10 cellular contexts compared by ENCODE assay signal in genomic region chr1:42177551-42177981, GRCh38. TPM values are rescaled to one million over a fixed set of nuclear protein-coding genes. Genes with fewer than 3 reads are reported as not detected.
DNase-seq lines count a peak whose midpoint lies in the region; ATAC-seq, FAIRE-seq and TF ChIP-seq lines count a peak whose summit lies in the region.
"Had no signal": no experiment of that assay in that cellular context is flagged by ENCODE, and none has a peak within 500 bp of the region (broad histone marks: within the 10 kb centered on the region; RNA-seq: fewer than 3 reads in every experiment).

No MANE protein-coding gene starts in this region.

- peaks cover 8% of the 10 kb centered on the region for H3K36me3 Mint-ChIP-seq in HFFc6 (ENCODE audit: low read depth)

- H3K79me2 ChIP-seq in HepG2 (ENCODE audit: insufficient read depth, low read length) = no peaks in the 10 kb centered on the region

- H3K27me3 Mint-ChIP-seq in HFFc6 (ENCODE audit: insufficient read depth) = no peaks in the 10 kb centered on the region

- no peaks in the 10 kb centered on the region for H3K27me3 ChIP-seq in stomach
- H3K27me3 ChIP-seq in HepG2 (ENCODE audit: control insufficient read depth in 1 of 2, insufficient read depth in 2 of 2, low read length in 2 of 2) = no peaks in the 10 kb centered on the region

- peak overlapping the region in 1 of 5 donors; percentile 4 for H3K27ac ChIP-seq in stomach
- no peak overlapping the region for H3K27ac ChIP-seq in HepG2 (ENCODE audit: extremely low read length, insufficient read depth, low read length)

- POLR2A ChIA-PET in AG04449 (lab: Yijun Ruan, JAX) (no interaction called here), HepG2 (lab: Yijun Ruan, JAX) (no interaction called here)

- peaks cover 32% of the 10 kb centered on the region for H3K4me1 Mint-ChIP-seq in HFFc6 (ENCODE audit: low read depth)

- no peaks in the 10 kb centered on the region for H4K20me1 ChIP-seq in HepG2 (ENCODE audit: insufficient read depth, low read length)

- no peak overlapping the region for H3K4me2 ChIP-seq in HepG2 (ENCODE audit: low read depth, low read length)

- no peak for ATAC-seq in HepG2

- intact Hi-C loops in stomach (cut with DNase I; ENCODE audit: low total_unique reads) (no loop called here), lower leg skin (cut with DNase I; ENCODE audit: low total_unique reads) (no loop called here), HepG2 (cut with micrococcal nuclease; ENCODE audit: unreplicated experiment) (no loop called here)

- no peak for TF ChIP-seq RAD21 in HepG2 (CRISPR knock-in tag; IDR thresholded peaks at IDR 0.05)

- peak overlapping the region; percentile 50 for H3K27ac Mint-ChIP-seq in HFFc6

- H3K9me3 ChIP-seq in stomach = no peaks in the 10 kb centered on the region
- no peaks in the 10 kb centered on the region for H3K9me3 ChIP-seq in HepG2 (ENCODE audit: low read length)

- H3K9ac ChIP-seq in HepG2 (ENCODE audit: insufficient read depth, low read depth, low read length) = no peak overlapping the region

- H3K4me3 ChIP-seq in AG04449 (ENCODE audit: low read depth, low read length) (no peak overlapping the region), stomach (no peak overlapping the region), lower leg skin (ENCODE audit: low read depth, poor library complexity, severe bottlenecking) (no peak overlapping the region), HepG2 (replicated peaks in 1 of 3; ENCODE audit: insufficient read depth in 1 of 3, low read depth in 2 of 3, low read length in 3 of 3) (no peak overlapping the region)

- H3K4me1 ChIP-seq in stomach = peaks cover 29 to 53% (median 43%) of the 10 kb centered on the region in 4 donors
- H3K4me1 ChIP-seq in HepG2 (ENCODE audit: insufficient read depth, low read length) = peaks cover 3% of the 10 kb centered on the region

- no peak for FAIRE-seq in HepG2 (lab: Jason Lieb, UNC)

- H3K9me3 Mint-ChIP-seq in HFFc6 = no peaks in the 10 kb centered on the region

- peak overlapping the region; percentile 5; the same call in 1 of the 2 replicates for H3K4me3 Mint-ChIP-seq in HFFc6

- BruUV-seq in HepG2 (replicated peaks; lab: Mats Ljungman, UMichigan) = no TSS peak

- H3K36me3 ChIP-seq in stomach (peaks cover 0 to 32% (median 30%) of the 10 kb centered on the region in 4 donors), HepG2 (replicated peaks in 1 of 2; ENCODE audit: control insufficient read depth in 1 of 2, insufficient read depth in 2 of 2, low read length in 2 of 2) (peaks cover 6 to 28% of the 10 kb centered on the region in 2 experiments; a peak in 3 of 5 replicates)

- TF ChIP-seq EP300 in stomach (IDR thresholded peaks at IDR 0.05) = no peak
- TF ChIP-seq EP300 in HepG2 (IDR thresholded peaks at IDR 0.05; ENCODE audit: low read depth in 2 of 2, low read length in 2 of 2) = no peak
- TF ChIP-seq EP300 in HepG2 (CRISPR knock-in tag; IDR thresholded peaks at IDR 0.05; ENCODE audit: borderline replicate concordance) = no peak

- TF ChIP-seq CTCF in AG04449 (IDR thresholded peaks at IDR 0.05; ENCODE audit: insufficient read depth, low read length, missing control alignments) (no peak), HFFc6 (IDR thresholded peaks at IDR 0.05) (no peak), stomach (IDR thresholded peaks at IDR 0.05) (no peak), lower leg skin (IDR thresholded peaks at IDR 0.05) (no peak), HepG2 (CRISPR knock-in tag; IDR thresholded peaks at IDR 0.05) (no peak)

- CTCF ChIA-PET in AG04449 (lab: Yijun Ruan, JAX) = interaction anchor here (0.9 to 9.7 kb wide), 6 partner anchors 9 to 588 kb away, joined by 3 to 97 read pairs (median 3); partner anchors contain the start of gene GUCA2B
- CTCF ChIA-PET in HepG2 (lab: Yijun Ruan, JAX; ENCODE audit: low intra/inter-chr PET ratio, low total read pairs) = no interaction called here

- in situ Hi-C loops in HepG2 (cut with HindIII; ENCODE audit: extremely low pct_ligation_motif_present, low pct_unique_long_range_greater_than_20kb) = no loop called here

- 23 to 57% (median 47%) methylated on average over 6 of the region's 6 CpGs for WGBS in stomach, 5 donors
- WGBS in lower leg skin, 2 donors = 29 to 60% methylated on average over 6 of the region's 6 CpGs
- 93% methylated on average over 6 of the region's 6 CpGs for WGBS in HepG2 (ENCODE audit: low lambda C conversion rate)

- DNase-seq in AG04449 (ENCODE audit: low read depth, low spot score) (peak; percentile 76), HFFc6 (peak; percentile 92), amygdala (lab: John Stamatoyannopoulos, UW) (peak in 48 of 56 donors; percentile 9 to 82 (median 46)), kidney tubule cell (ENCODE audit: low spot score) (peak; percentile 75), NAMALWA (ENCODE audit: low spot score) (no peak), stomach (no peak), lower leg skin (ENCODE audit: low spot score in 2 of 2) (no peak), HepG2 (ENCODE audit: low spot score) (no peak)
- DNase-seq: activated CD4-positive, alpha-beta T cell treated with anti-CD3 and anti-CD28 coated beads for 48 hours had no signal

- no peak for TF ChIP-seq POLR2A in stomach (IDR thresholded peaks at IDR 0.05)
- TF ChIP-seq POLR2A in lower leg skin (IDR thresholded peaks at IDR 0.05) = no peak
- TF ChIP-seq POLR2A in HepG2 (IDR thresholded peaks at IDR 0.05; ENCODE audit: insufficient read depth in 1 of 2, low read depth in 2 of 2, low read length in 2 of 2) = no peak

- H2AFZ ChIP-seq in HepG2 (ENCODE audit: low read length) = no peak overlapping the region

TF ChIP-seq in HepG2, 621 proteins besides CTCF, POLR2A, EP300 and RAD21:
- TF ChIP-seq ZNF441 (CRISPR knock-in tag; IDR thresholded peaks at IDR 0.05; ENCODE audit: borderline replicate concordance) (no peak), ZNF780A (CRISPR knock-in tag; IDR thresholded peaks at IDR 0.05) (no peak), ZNF607 (CRISPR knock-in tag; IDR thresholded peaks at IDR 0.05; ENCODE audit: borderline replicate concordance) (no peak), ZNF431 (CRISPR knock-in tag; IDR thresholded peaks at IDR 0.05; ENCODE audit: borderline replicate concordance, low read depth) (no peak), ZNF850 (CRISPR knock-in tag; conservative IDR thresholded peaks at IDR 0.05) (no peak), ZFY (CRISPR knock-in tag; IDR thresholded peaks at IDR 0.05) (no peak)

RNA-seq across cellular contexts. Expression of gene GUCA2A, which starts 13.0 kb away (rescaled TPM):
- not detected for total RNA-seq in HFFc6 (2021; fragmentation: NEBNext Ultra II Directional; extraction: Animal tissue kit (Norgen Biotek cat#: 25700))
- total RNA-seq in stomach (1 to 10 TPM in 2 of 5 donors, not detected in 3; 1.8 to 3.1 TPM), lower leg skin (not detected), HepG2 (2016; rRNA removed; fragmentation: Illumina TruSeq; extraction: Trizol) (not detected in 2 replicates)
- polyA plus RNA-seq in stomach (not detected), HepG2 (2011; rRNA removed) (not detected in 2 replicates)
- total RNA-seq in HepG2 (2016; cell fraction: cytosol; rRNA removed; fragmentation: Illumina TruSeq; extraction: Trizol; ENCODE audit: low read depth) = not detected in 2 replicates
- total RNA-seq in HepG2 (2016; cell fraction: insoluble cytoplasmic fraction; rRNA removed; fragmentation: Illumina TruSeq; extraction: Trizol) = not detected in 2 replicates
- total RNA-seq in HepG2 (2016; cell fraction: membrane; rRNA removed; fragmentation: Illumina TruSeq; extraction: Trizol) = not detected in 2 replicates
- total RNA-seq in HepG2 (2016; cell fraction: nucleus; rRNA removed; fragmentation: Illumina TruSeq; extraction: Trizol) = not detected in 2 replicates
- 0.13 TPM in 1 of 2 replicates, not detected in the other for polyA plus RNA-seq in HepG2 (2011; cell fraction: cytosol; rRNA removed)
- polyA plus RNA-seq in HepG2 (2011; cell fraction: nucleus; rRNA removed) = not detected in 2 replicates
- polyA plus RNA-seq in HepG2 (2012) = not detected in 2 replicates
- polyA plus RNA-seq in HepG2 (2016; cell fraction: cytosol; fragmentation: Illumina TruSeq; extraction: Trizol; ENCODE audit: low read depth) = not detected in 2 replicates
- not detected in 2 replicates for polyA plus RNA-seq in HepG2 (2016; cell fraction: insoluble cytoplasmic fraction; fragmentation: Illumina TruSeq; extraction: Trizol; ENCODE audit: low read depth)
- polyA plus RNA-seq in HepG2 (2016; cell fraction: membrane; fragmentation: Illumina TruSeq; extraction: Trizol; ENCODE audit: low read depth) = not detected in 2 replicates
- polyA plus RNA-seq in HepG2 (2016; cell fraction: nucleus; fragmentation: Illumina TruSeq; extraction: Trizol; ENCODE audit: insufficient read depth, low read depth) = not detected in 2 replicates
- polyA minus RNA-seq in HepG2 (2011; rRNA and poly(A)+ RNA removed; ENCODE audit: low replicate concordance) = not detected in 2 replicates
- not detected in 2 replicates for polyA minus RNA-seq in HepG2 (2011; cell fraction: cytosol; rRNA and poly(A)+ RNA removed)
- not detected in 2 replicates for polyA minus RNA-seq in HepG2 (2011; cell fraction: nucleus; rRNA and poly(A)+ RNA removed)
- total RNA-seq: glomerular endothelial cell had no signal

RNA-seq across cellular contexts. Expression of gene GUCA2B, which starts 24.4 kb away (rescaled TPM):
- not detected for total RNA-seq in HFFc6 (2021; fragmentation: NEBNext Ultra II Directional; extraction: Animal tissue kit (Norgen Biotek cat#: 25700))
- total RNA-seq in stomach (1 to 10 TPM in 1 of 5 donors, not detected in 4; 4.6 TPM), lower leg skin (1 to 10 TPM in 1 of 4 donors, not detected in 3; 2.8 TPM), HepG2 (2016; rRNA removed; fragmentation: Illumina TruSeq; extraction: Trizol) (not detected in 2 replicates)
- polyA plus RNA-seq in stomach (10 to 100 TPM in 1 of 3 donors, 1 to 10 TPM in 2; 2.2 to 13.1 (median 4.9) TPM), HepG2 (2011; rRNA removed) (not detected in 2 replicates)
- total RNA-seq in HepG2 (2016; cell fraction: cytosol; rRNA removed; fragmentation: Illumina TruSeq; extraction: Trizol; ENCODE audit: low read depth) = not detected in 2 replicates
- total RNA-seq in HepG2 (2016; cell fraction: insoluble cytoplasmic fraction; rRNA removed; fragmentation: Illumina TruSeq; extraction: Trizol) = not detected in 2 replicates
- total RNA-seq in HepG2 (2016; cell fraction: membrane; rRNA removed; fragmentation: Illumina TruSeq; extraction: Trizol) = not detected in 2 replicates
- total RNA-seq in HepG2 (2016; cell fraction: nucleus; rRNA removed; fragmentation: Illumina TruSeq; extraction: Trizol) = not detected in 2 replicates
- not detected in 2 replicates for polyA plus RNA-seq in HepG2 (2011; cell fraction: cytosol; rRNA removed)
- not detected in 2 replicates for polyA plus RNA-seq in HepG2 (2011; cell fraction: nucleus; rRNA removed)
- polyA plus RNA-seq in HepG2 (2012) = not detected in 2 replicates
- polyA plus RNA-seq in HepG2 (2016; cell fraction: cytosol; fragmentation: Illumina TruSeq; extraction: Trizol; ENCODE audit: low read depth) = not detected in 2 replicates
- not detected in 2 replicates for polyA plus RNA-seq in HepG2 (2016; cell fraction: insoluble cytoplasmic fraction; fragmentation: Illumina TruSeq; extraction: Trizol; ENCODE audit: low read depth)
- not detected in 2 replicates for polyA plus RNA-seq in HepG2 (2016; cell fraction: membrane; fragmentation: Illumina TruSeq; extraction: Trizol; ENCODE audit: low read depth)
- not detected in 2 replicates for polyA plus RNA-seq in HepG2 (2016; cell fraction: nucleus; fragmentation: Illumina TruSeq; extraction: Trizol; ENCODE audit: insufficient read depth, low read depth)
- not detected in 2 replicates for polyA minus RNA-seq in HepG2 (2011; rRNA and poly(A)+ RNA removed; ENCODE audit: low replicate concordance)
- polyA minus RNA-seq in HepG2 (2011; cell fraction: cytosol; rRNA and poly(A)+ RNA removed) = not detected in 2 replicates
- polyA minus RNA-seq in HepG2 (2011; cell fraction: nucleus; rRNA and poly(A)+ RNA removed) = not detected in 2 replicates
- total RNA-seq: glomerular endothelial cell had no signal

Comparison
In these comparisons a context has a peak if more than half of its experiments do, and no peak if none do; other contexts are left out.
1. DNase-seq: peak in AG04449 (single experiment), HFFc6 (single experiment), amygdala (48 of 56) and kidney tubule cell (single experiment); none in NAMALWA (single experiment), stomach (single experiment), lower leg skin (0 of 2) and HepG2 (single experiment).